In genomic region chr9:36154213-36154952, GRCh38 we compare ENCODE assay signal across 8 cellular contexts. TPM values are rescaled to one million over a fixed set of nuclear protein-coding genes. Genes with fewer than 3 reads are reported as not detected.
A peak's percentile ranks its signal among the peaks of the same experiment; 100 is the strongest.
DNase-seq lines count a peak whose midpoint lies in the region; ATAC-seq and TF ChIP-seq lines count a peak whose summit lies in the region.

No MANE protein-coding gene starts in this region.

- WGBS in lung, 2 donors = 20 to 39% methylated on average over 13 of the region's 13 CpGs
- WGBS in testis, 2 donors = 30 to 42% methylated on average over 13 of the region's 13 CpGs

- intact Hi-C loops in testis (cut with DNase I; ENCODE audit: low total_unique reads) = no loop called here

- ATAC-seq in lung (ENCODE audit: insufficient read depth, low FRiP score) (peak; percentile 36), HG03025 (IDR thresholded peaks at IDR 0.05; ENCODE audit: low FRiP score, unreplicated experiment) (no peak)

- H3K4me2 ChIP-seq in BLaER1 = peak overlapping the region; percentile 91

- H3K9me3 ChIP-seq in BLaER1 (peaks cover 23% of the 10 kb centered on the region), lung (ENCODE audit: control insufficient read depth in 2 of 2, insufficient read depth in 1 of 2, low read length in 1 of 2) (peaks cover 0 to 2% of the 10 kb centered on the region in 2 donors), testis (no peaks in the 10 kb centered on the region)
- H3K9me3 ChIP-seq in effector memory CD4-positive, alpha-beta T cell (ENCODE audit: control insufficient read depth, low read length) = no peaks in the 10 kb centered on the region

- H3K4me1 ChIP-seq in BLaER1 = peaks cover 60% of the 10 kb centered on the region
- H3K4me1 ChIP-seq in lung (ENCODE audit: control insufficient read depth in 2 of 2, insufficient read depth in 2 of 2, low read length in 2 of 2) = peaks cover 0 to 5% of the 10 kb centered on the region in 2 donors
- H3K4me1 ChIP-seq in testis = peaks cover 7% of the 10 kb centered on the region
- H3K4me1 ChIP-seq in effector memory CD4-positive, alpha-beta T cell (ENCODE audit: control insufficient read depth, insufficient read depth, low read length, poor library complexity, severe bottlenecking) = peaks cover 37% of the 10 kb centered on the region

- DNase-seq in NB4 (ENCODE audit: low read depth) = peak; percentile 83
- peak in 41 of 61 donors; percentile 12 to 82 (median 42) for DNase-seq in caudate nucleus (lab: John Stamatoyannopoulos, UW)
- peak; percentile 52 for DNase-seq in lung (ENCODE audit: low spot score)
- DNase-seq in testis = peak; percentile 77
- no peak for DNase-seq in effector memory CD4-positive, alpha-beta T cell
- no peak for DNase-seq in NCI-H82 (lab: John Stamatoyannopoulos, UW)

- H3K4me3 ChIP-seq in BLaER1 = no peak overlapping the region
- H3K4me3 ChIP-seq in NB4 (ENCODE audit: low read depth, low read length) = peak overlapping the region; percentile 25
- no peak overlapping the region for H3K4me3 ChIP-seq in lung
- H3K4me3 ChIP-seq in testis = no peak overlapping the region
- H3K4me3 ChIP-seq in effector memory CD4-positive, alpha-beta T cell (ENCODE audit: insufficient read depth, low read depth, low read length, poor library complexity, severe bottlenecking) = no peak overlapping the region

- H3K27ac ChIP-seq in BLaER1 (peak overlapping the region; percentile 56), caudate nucleus (ENCODE audit: low read depth, low read length) (peak overlapping the region; percentile 50), lung (ENCODE audit: low read depth in 1 of 2, low read length in 1 of 2) (peak overlapping the region; percentile 12 to 84), testis (peak overlapping the region; percentile 48 to 68)
- no peak overlapping the region for H3K27ac ChIP-seq in effector memory CD4-positive, alpha-beta T cell (ENCODE audit: insufficient read depth, low read length, poor library complexity, severe bottlenecking)

- TF ChIP-seq POLR2A in NB4 (IDR thresholded peaks at IDR 0.05; ENCODE audit: extremely low read depth, insufficient read length) = no peak
- no peak for TF ChIP-seq POLR2A in testis (IDR thresholded peaks at IDR 0.05)

- H4K20me1 ChIP-seq in BLaER1 = no peaks in the 10 kb centered on the region

- H3K36me3 ChIP-seq in BLaER1 (peaks cover 27% of the 10 kb centered on the region), lung (ENCODE audit: control insufficient read depth in 2 of 2, insufficient read depth in 2 of 2, low read length in 2 of 2) (peaks cover 0 to 2% of the 10 kb centered on the region in 2 donors), testis (ENCODE audit: low read depth, missing control alignments) (no peaks in the 10 kb centered on the region)
- H3K36me3 ChIP-seq in effector memory CD4-positive, alpha-beta T cell (ENCODE audit: control insufficient read depth, insufficient read depth, low read length) = peaks cover 12% of the 10 kb centered on the region

- peak overlapping the region; percentile 32; the same call in 1 of the 2 replicates for H3K9ac ChIP-seq in BLaER1

- TF ChIP-seq CTCF in NB4 (IDR thresholded peaks at IDR 0.05; ENCODE audit: low read depth, low read length) (no peak), lung (IDR thresholded peaks at IDR 0.05; ENCODE audit: control extremely low read depth, extremely low read depth) (no peak), testis (IDR thresholded peaks at IDR 0.05) (no peak)

- H3K27me3 ChIP-seq in BLaER1 (no peaks in the 10 kb centered on the region), lung (ENCODE audit: control insufficient read depth, insufficient read depth) (no peaks in the 10 kb centered on the region), testis (no peaks in the 10 kb centered on the region)
- H3K27me3 ChIP-seq in effector memory CD4-positive, alpha-beta T cell (replicated peaks; ENCODE audit: control insufficient read depth, insufficient read depth, low read length, poor library complexity, severe bottlenecking) = no peaks in the 10 kb centered on the region

RNA-seq across cellular contexts. Expression of gene CCIN, which starts 14.8 kb away (rescaled TPM):
- total RNA-seq in lung (under 1 TPM in 1 of 2 donors, not detected in 1; 0.89 TPM), testis (10 to 100 TPM; 48.7 to 84.8 TPM)
- polyA plus RNA-seq in lung (under 1 TPM; 0.12 to 0.15 TPM), testis (ENCODE audit: insufficient read depth, low read depth, low replicate concordance) (171 TPM)

RNA-seq across cellular contexts. Expression of gene GLIPR2, which starts 17.9 kb away (rescaled TPM):
- total RNA-seq in lung = 100 to 1,000 TPM in 1 of 2 donors, 10 to 100 TPM in 1; 17.4 to 112 TPM
- polyA plus RNA-seq in lung = 10 to 100 TPM; 61.6 to 90.0 TPM
- 1 to 10 TPM; 3.5 to 3.9 TPM for total RNA-seq in testis
- 19.6 TPM for polyA plus RNA-seq in testis (ENCODE audit: insufficient read depth, low read depth, low replicate concordance)

RNA-seq across cellular contexts. Expression of gene CLTA, which starts 36.3 kb away (rescaled TPM):
- total RNA-seq in lung (100 to 1,000 TPM; 143 to 195 TPM), testis (100 to 1,000 TPM; 135 to 168 TPM)
- polyA plus RNA-seq in lung (100 to 1,000 TPM; 145 to 269 TPM), testis (ENCODE audit: insufficient read depth, low read depth, low replicate concordance) (208 TPM)

Comparison
In these comparisons a context has a peak if more than half of its experiments do, and no peak if none do; other contexts are left out.
1. DNase-seq: peak in NB4 (single experiment), caudate nucleus (41 of 61), lung (single experiment) and testis (single experiment); none in effector memory CD4-positive, alpha-beta T cell (0 of 3) and NCI-H82 (single experiment).
2. RNA of gene CCIN, which starts 14.8 kb away (total RNA-seq): 48.7 to 84.8 TPM in testis; 0.89 TPM in lung; every median in the first group is over 10 times any median in the second.